In the genomic region with DNA sequence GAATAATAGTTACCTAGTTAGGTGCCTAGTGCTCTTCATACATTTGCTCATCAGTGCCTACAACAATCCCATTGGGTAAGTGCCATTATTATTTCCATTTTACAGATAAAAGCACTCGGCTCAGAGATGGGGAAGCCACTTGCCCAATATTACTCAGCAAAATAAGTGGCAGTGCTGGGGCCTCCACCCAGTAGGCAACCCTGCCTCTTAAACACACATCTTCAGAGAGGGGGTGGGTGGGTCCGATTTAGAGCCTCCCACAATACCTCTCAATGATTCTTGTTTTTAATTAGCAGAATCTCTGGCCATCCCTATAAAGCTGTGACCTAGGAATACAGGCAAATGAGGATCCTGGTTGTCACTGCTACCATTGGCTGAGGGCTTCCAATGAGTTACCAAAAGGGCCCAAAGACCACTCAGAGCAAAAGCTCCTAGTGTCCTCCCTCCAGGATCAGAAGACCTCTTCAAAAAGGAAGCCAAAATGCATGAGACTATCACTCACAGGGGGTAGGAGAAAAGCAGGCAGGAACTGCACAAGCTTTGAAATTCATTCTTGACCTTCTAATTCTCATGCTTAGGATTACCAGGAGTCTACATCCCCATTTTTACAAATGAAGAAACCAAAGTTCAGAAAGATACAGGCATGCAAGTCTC, we compare ENCODE assay signal across 17 cellular contexts. TPM values are rescaled to one million over a fixed set of nuclear protein-coding genes. Genes with fewer than 3 reads are reported as not detected.
DNase-seq lines count a peak whose midpoint lies in the region; ATAC-seq, FAIRE-seq and TF ChIP-seq lines count a peak whose summit lies in the region.
"Had no signal": no experiment of that assay in that cellular context is flagged by ENCODE, and none has a peak within 500 bp of the region (broad histone marks: within the 10 kb centered on the region; RNA-seq: fewer than 3 reads in every experiment).

No MANE protein-coding gene starts in this region.

- peak; percentile 81 for FAIRE-seq in GM19239 (lab: Jason Lieb, UNC)
- FAIRE-seq in pancreas (lab: Jason Lieb, UNC): no peak

- TF ChIP-seq CTCF in RWPE1 (conservative IDR thresholded peaks at IDR 0.05; ENCODE audit: low read depth) (no peak), pancreas (IDR thresholded peaks at IDR 0.05) (no peak)

- peak overlapping the region; percentile 91 for H3K4me2 ChIP-seq in BLaER1

- POLR2A ChIA-PET in RWPE1 (lab: Yijun Ruan, JAX; ENCODE audit: low non-redundant PET): no interaction called here

- no peak overlapping the region for H3K27ac ChIP-seq in BLaER1
- no peak overlapping the region for H3K27ac ChIP-seq in RWPE1
- peak overlapping the region in 2 of 4 donors; percentile 76 to 85 for H3K27ac ChIP-seq in pancreas
- H3K27ac ChIP-seq: ascending aorta, parathyroid adenoma, thyroid gland had no signal

- DNase-seq in GM19239 (ENCODE audit: insufficient read length, low spot score) (no peak), RWPE1 (ENCODE audit: low spot score) (no peak), NCI-H187 (lab: John Stamatoyannopoulos, UW) (no peak), NCI-H748 (lab: John Stamatoyannopoulos, UW; ENCODE audit: unreplicated experiment) (no peak), pancreas (no peak)
- DNase-seq: activated CD4-positive, alpha-beta T cell treated with anti-CD3 and anti-CD28 coated beads, Interleukin-2, amount 50 U/mL, for 1 hour; GOT3; mammary epithelial cell; NCI-H1092 treated with DMSO at 0.1 percent for 48 hours; NCI-H524 treated with DMSO at 0.1 percent for 48 hours; thyroid gland had no signal

- CTCF ChIA-PET in RWPE1 (lab: Yijun Ruan, JAX): no interaction called here

- H3K4me1 ChIP-seq in BLaER1 (peaks cover 79% of the 10 kb centered on the region), iPS-15b (ENCODE audit: control insufficient read depth, insufficient read depth, low read length) (peaks cover 28% of the 10 kb centered on the region), pancreas (no peaks in the 10 kb centered on the region)
- H3K4me1 ChIP-seq: ascending aorta, parathyroid adenoma, thyroid gland had no signal

- H4K20me1 ChIP-seq in BLaER1: no peaks in the 10 kb centered on the region

- H3K27me3 ChIP-seq in BLaER1 (no peaks in the 10 kb centered on the region), iPS-15b (ENCODE audit: control insufficient read depth, insufficient read depth, low read length) (peaks cover 4% of the 10 kb centered on the region), pancreas (no peaks in the 10 kb centered on the region)
- H3K27me3 ChIP-seq: ascending aorta, thyroid gland had no signal

- intact Hi-C loops in pancreas (cut with DNase I): no loop called here

- H3K9me3 ChIP-seq in BLaER1: peaks cover 6% of the 10 kb centered on the region
- no peaks in the 10 kb centered on the region for H3K9me3 ChIP-seq in iPS-15b (ENCODE audit: control insufficient read depth, insufficient read depth, low read length)
- H3K9me3 ChIP-seq in pancreas: no peaks in the 10 kb centered on the region
- H3K9me3 ChIP-seq: ascending aorta, thyroid gland had no signal

- H3K4me3 ChIP-seq in BLaER1 (no peak overlapping the region), iPS-15b (ENCODE audit: low read depth, low read length) (peak overlapping the region; percentile 16), pancreas (no peak overlapping the region)
- H3K4me3 ChIP-seq: ascending aorta, thyroid gland had no signal

- peak overlapping the region; percentile 48 for H3K9ac ChIP-seq in BLaER1
- no peak overlapping the region for H3K9ac ChIP-seq in iPS-15b (ENCODE audit: low read depth, low read length)
- H3K9ac ChIP-seq: parathyroid adenoma had no signal

- WGBS in pancreas, 2 donors: 46 to 49% methylated on average over 2 of the region's 2 CpGs

- H3K36me3 ChIP-seq in BLaER1 (no peaks in the 10 kb centered on the region), iPS-15b (ENCODE audit: control insufficient read depth, insufficient read depth, low read length) (no peaks in the 10 kb centered on the region), pancreas (no peaks in the 10 kb centered on the region)
- H3K36me3 ChIP-seq: ascending aorta, thyroid gland had no signal

- ATAC-seq in HG03196 (IDR thresholded peaks at IDR 0.05; ENCODE audit: unreplicated experiment) (peak; percentile 47), pancreas (no peak)
- ATAC-seq: activated T-helper 17 cell treated with anti-CD3 and anti-CD28 coated beads, Interleukin-2, amount 50 U/mL, for 72 hours had no signal

RNA-seq across cellular contexts. Expression of a gene that starts 36.1 kb away (rescaled TPM):
- total RNA-seq in pancreas: 10 to 100 TPM; 36.5 to 59.3 (median 47.0) TPM
- 10 to 100 TPM; 38.8 to 47.7 TPM for polyA plus RNA-seq in pancreas

RNA-seq across cellular contexts. Expression of a gene that starts 42.5 kb away (rescaled TPM):
- 10 to 100 TPM in 2 of 6 donors, 1 to 10 TPM in 4; 3.1 to 19.7 (median 6.3) TPM for total RNA-seq in pancreas
- polyA plus RNA-seq in pancreas: 10 to 100 TPM in 1 of 2 donors, 1 to 10 TPM in 1; 9.3 to 19.2 TPM

RNA-seq across cellular contexts. Expression of a gene that starts 54.3 kb away (rescaled TPM):
- not detected for total RNA-seq in pancreas
- not detected for polyA plus RNA-seq in pancreas
- total RNA-seq: ascending aorta, mammary epithelial cell, thyroid gland had no signal
- polyA plus RNA-seq: mammary epithelial cell had no signal
